Comparison of ENCODE assay signal across 29 cellular contexts in genomic region chr13:93144031-93144430, GRCh38.
"Had no signal": no experiment of that assay in that cellular context is flagged by ENCODE, and none has a peak within 500 bp of the region (broad histone marks: within the 10 kb centered on the region; RNA-seq: fewer than 3 reads in every experiment).

No MANE protein-coding gene starts in this region.

- H3K36me3 ChIP-seq: adrenal gland, ascending aorta, brain microvascular endothelial cell had no signal

- H3K36me3 Mint-ChIP-seq: activated naive CD8-positive, alpha-beta T cell had no signal

- H3K27ac ChIP-seq: adrenal gland, ascending aorta, brain microvascular endothelial cell, coronary artery, dorsolateral prefrontal cortex had no signal

- H3K9me3 Mint-ChIP-seq: activated CD4-positive, alpha-beta T cell treated with anti-CD3 and anti-CD28 coated beads, Interleukin-2, amount 10 ng/mL, durations not matched to agents 7 days and 5 days; dendritic cell treated with granulocyte-macrophage colony-stimulating factor and Interleukin-4, amounts not matched to agents 40 ng/mL and 50 ng/mL, for 4 days; endodermal cell had no signal

- H3K4me3 Mint-ChIP-seq: activated CD4-positive, alpha-beta memory T cell treated with anti-CD3 and anti-CD28 coated beads, Interleukin-2, amount 10 ng/mL, durations not matched to agents 7 days and 5 days; activated CD4-positive, alpha-beta T cell treated with anti-CD3 and anti-CD28 coated beads, Interleukin-2, amount 10 ng/mL, durations not matched to agents 7 days and 5 days; activated naive CD8-positive, alpha-beta T cell; activated naive CD8-positive, alpha-beta T cell treated with anti-CD3 and anti-CD28 coated beads, Interleukin-2, amount 50 U/mL, for 24 hours; activated T-cell treated with anti-CD3 and anti-CD28 coated beads, Interleukin-2, amount 50 U/mL, for 24 hours; activated T-cell treated with anti-CD3 and anti-CD28 coated beads, Interleukin-2, amount 50 U/mL, for 72 hours; central memory CD8-positive, alpha-beta T cell; dendritic cell treated with granulocyte-macrophage colony-stimulating factor and Interleukin-4, amounts not matched to agents 40 ng/mL and 50 ng/mL, for 4 days; endodermal cell; WTC11 had no signal

- FAIRE-seq: bronchial epithelial cell had no signal

- H3K27ac Mint-ChIP-seq: activated CD4-positive, alpha-beta memory T cell treated with anti-CD3 and anti-CD28 coated beads, Interleukin-2, amount 10 ng/mL, durations not matched to agents 7 days and 5 days; activated CD4-positive, alpha-beta T cell treated with anti-CD3 and anti-CD28 coated beads, Interleukin-2, amount 10 ng/mL, durations not matched to agents 7 days and 5 days; activated naive CD8-positive, alpha-beta T cell; activated naive CD8-positive, alpha-beta T cell treated with anti-CD3 and anti-CD28 coated beads, Interleukin-2, amount 50 U/mL, for 24 hours; activated T-cell treated with anti-CD3 and anti-CD28 coated beads, Interleukin-2, amount 50 U/mL, for 24 hours; activated T-cell treated with anti-CD3 and anti-CD28 coated beads, Interleukin-2, amount 50 U/mL, for 72 hours; dendritic cell treated with granulocyte-macrophage colony-stimulating factor and Interleukin-4, amounts not matched to agents 40 ng/mL and 50 ng/mL, for 4 days; endodermal cell; WTC11 had no signal

- H3K27me3 Mint-ChIP-seq: activated CD4-positive, alpha-beta memory T cell treated with anti-CD3 and anti-CD28 coated beads, Interleukin-2, amount 10 ng/mL, durations not matched to agents 7 days and 5 days; activated CD4-positive, alpha-beta T cell treated with anti-CD3 and anti-CD28 coated beads, Interleukin-2, amount 10 ng/mL, durations not matched to agents 7 days and 5 days; activated naive CD8-positive, alpha-beta T cell treated with anti-CD3 and anti-CD28 coated beads, Interleukin-2, amount 50 U/mL, for 24 hours; activated T-cell treated with anti-CD3 and anti-CD28 coated beads, Interleukin-2, amount 50 U/mL, for 24 hours; central memory CD8-positive, alpha-beta T cell; dendritic cell treated with granulocyte-macrophage colony-stimulating factor and Interleukin-4, amounts not matched to agents 40 ng/mL and 50 ng/mL, for 4 days had no signal

- H3K9me3 ChIP-seq: adrenal gland, ascending aorta had no signal

- H3K27me3 ChIP-seq: adrenal gland, ascending aorta, brain microvascular endothelial cell had no signal

- H3K4me1 ChIP-seq: adrenal gland, ascending aorta had no signal

- H3K4me3 ChIP-seq: adrenal gland, ascending aorta, coronary artery, dorsolateral prefrontal cortex had no signal

- DNase-seq: activated CD4-positive, alpha-beta memory T cell treated with anti-CD3 and anti-CD28 coated beads, Interleukin-2, amount 10 ng/mL, durations not matched to agents 7 days and 5 days; activated CD4-positive, alpha-beta T cell treated with anti-CD3 and anti-CD28 coated beads for 1 hour; activated CD4-positive, alpha-beta T cell treated with anti-CD3 and anti-CD28 coated beads for 4 hours; activated CD4-positive, alpha-beta T cell treated with anti-CD3 and anti-CD28 coated beads, Interleukin-2, amount 10 ng/mL, durations not matched to agents 7 days and 5 days; activated CD4-positive, alpha-beta T cell treated with anti-CD3 and anti-CD28 coated beads, Interleukin-2, amount 50 U/mL, for 4 hours; activated CD8-positive, alpha-beta memory T cell treated with anti-CD3 and anti-CD28 coated beads, Interleukin-2, amount 50 U/mL, for 48 hours; activated gamma-delta T cell; activated naive CD4-positive, alpha-beta T cell treated with anti-CD3 and anti-CD28 coated beads, Interleukin-2, amount 50 U/mL, for 16 hours; activated naive CD4-positive, alpha-beta T cell treated with Interleukin-2 at 50 U/mL for 16 hours; activated naive CD8-positive, alpha-beta T cell treated with anti-CD3 and anti-CD28 coated beads, Interleukin-2, amount 50 U/mL, for 24 hours; activated T-cell treated with anti-CD3 and anti-CD28 coated beads for 4 hours; activated T-cell treated with anti-CD3 and anti-CD28 coated beads, Interleukin-2, amount 50 U/mL, for 24 hours; activated T-cell treated with anti-CD3 and anti-CD28 coated beads, Interleukin-2, amount 50 U/mL, for 72 hours; adrenal gland; amygdala; brain microvascular endothelial cell; dorsolateral prefrontal cortex; effector memory CD4-positive, alpha-beta T cell; endodermal cell; foreskin fibroblast; head of caudate nucleus; T-helper 2 cell had no signal

- H3K4me1 Mint-ChIP-seq: activated CD4-positive, alpha-beta memory T cell treated with anti-CD3 and anti-CD28 coated beads, Interleukin-2, amount 10 ng/mL, durations not matched to agents 7 days and 5 days; activated CD4-positive, alpha-beta T cell treated with anti-CD3 and anti-CD28 coated beads, Interleukin-2, amount 10 ng/mL, durations not matched to agents 7 days and 5 days; activated naive CD8-positive, alpha-beta T cell treated with anti-CD3 and anti-CD28 coated beads, Interleukin-2, amount 50 U/mL, for 24 hours; central memory CD8-positive, alpha-beta T cell had no signal
